ENCODE assay signal across 8 cellular contexts in genomic region chr9:26856413-26857032, GRCh38. TPM values are rescaled to one million over a fixed set of nuclear protein-coding genes. Genes with fewer than 3 reads are reported as not detected.
DNase-seq lines count a peak whose midpoint lies in the region; FAIRE-seq and TF ChIP-seq lines count a peak whose summit lies in the region.

No MANE protein-coding gene starts in this region.

- no peaks in the 10 kb centered on the region for H3K4me1 Mint-ChIP-seq in H9

- no peak overlapping the region for H3K4me2 ChIP-seq in H9 (ENCODE audit: insufficient read depth, insufficient read length, low read length)
- no peak overlapping the region for H3K4me2 ChIP-seq in MM.1S (ENCODE audit: low read depth, low read length)

- H2BK120ac ChIP-seq in H9 (ENCODE audit: low read depth, low read length, poor library complexity, severe bottlenecking) = no peak overlapping the region

- H3K79me1 ChIP-seq in H9 (ENCODE audit: insufficient read depth, low read depth, low read length, poor library complexity, severe bottlenecking) = no peaks in the 10 kb centered on the region

- no peaks in the 10 kb centered on the region for H3K9me2 ChIP-seq in MM.1S (replicated peaks; ENCODE audit: insufficient read depth, low read length)

- no peak overlapping the region for H2BK5ac ChIP-seq in H9 (ENCODE audit: insufficient read length, low read length)

- intact Hi-C loops in lower leg skin (cut with DNase I; ENCODE audit: low total_unique reads) = no loop called here

- H4K8ac ChIP-seq in H9 (replicated peaks; ENCODE audit: insufficient read length, low read depth, low read length) = no peak overlapping the region

- peaks cover 17 to 48% (median 35%) of the 10 kb centered on the region in 3 experiments for H3K36me3 Mint-ChIP-seq in H9 (ENCODE audit: insufficient read depth in 1 of 3, low read depth in 3 of 3)

- TF ChIP-seq CTCF in H9 (conservative IDR thresholded peaks at IDR 0.05) (peak; percentile 91), MM.1S (IDR thresholded peaks at IDR 0.05; ENCODE audit: low read length) (peak; percentile 57), lower leg skin (IDR thresholded peaks at IDR 0.05) (no peak)

- no peaks in the 10 kb centered on the region for H3K9me3 Mint-ChIP-seq in H9

- no peaks in the 10 kb centered on the region for H3K9me3 ChIP-seq in H9 (ENCODE audit: control insufficient read depth, low read depth, low read length)
- no peaks in the 10 kb centered on the region for H3K9me3 ChIP-seq in MM.1S (replicated peaks; ENCODE audit: insufficient read depth, low read length)

- H3K27me3 ChIP-seq in H9 (ENCODE audit: insufficient read depth, low read length) = no peaks in the 10 kb centered on the region
- no peaks in the 10 kb centered on the region for H3K27me3 ChIP-seq in MM.1S (replicated peaks; ENCODE audit: insufficient read depth, low read length)

- H3K27ac Mint-ChIP-seq in H9 = no peak overlapping the region

- H3K4me1 ChIP-seq in H9 (ENCODE audit: insufficient read depth, low read length) = no peaks in the 10 kb centered on the region
- no peaks in the 10 kb centered on the region for H3K4me1 ChIP-seq in MM.1S (ENCODE audit: low read length)

- no peak overlapping the region for H2BK20ac ChIP-seq in H9 (ENCODE audit: low read depth, low read length, poor library complexity, severe bottlenecking)

- H2AFZ ChIP-seq in H9 (ENCODE audit: low read length) (no peak overlapping the region), MM.1S (ENCODE audit: low read length) (no peak overlapping the region)

- H4K20me1 ChIP-seq in H9 (ENCODE audit: control insufficient read depth, insufficient read depth, insufficient read length) = no peaks in the 10 kb centered on the region
- no peaks in the 10 kb centered on the region for H4K20me1 ChIP-seq in MM.1S (ENCODE audit: insufficient read depth, low read length)

- no peak overlapping the region for H3K23ac ChIP-seq in H9 (ENCODE audit: insufficient read length, low read depth, low read length)

- no peak overlapping the region for H3K18ac ChIP-seq in H9 (ENCODE audit: insufficient read length, low read depth, low read length)

- H4K5ac ChIP-seq in H9 (ENCODE audit: insufficient read length, low read depth, low read length) = no peak overlapping the region

- peak; percentile 49 for DNase-seq in GDM1 (lab: John Stamatoyannopoulos, UW)
- DNase-seq in H9 = peak; percentile 63
- DNase-seq in MM.1S = peak; percentile 52
- peak; percentile 52 for DNase-seq in SHP77 treated with DMSO at 0.1 percent for 48 hours (lab: John Stamatoyannopoulos, UW)
- DNase-seq in fibroblast of the conjunctiva (ENCODE audit: low read depth) = peak; percentile 47
- DNase-seq in superior temporal gyrus (ENCODE audit: extremely low spot score) = peak; percentile 45
- DNase-seq in lower leg skin (ENCODE audit: low spot score in 2 of 2) = no peak

- FAIRE-seq in A204.1 (lab: Jason Lieb, UNC) = peak; percentile 52

- H3K27ac ChIP-seq in H9 (ENCODE audit: insufficient read length, low read depth, low read length) (no peak overlapping the region), MM.1S (ENCODE audit: low read length) (no peak overlapping the region)

- no peak overlapping the region for H3K14ac ChIP-seq in H9 (ENCODE audit: insufficient read depth, low read length)

- no peak for TF ChIP-seq POLR2A in lower leg skin (IDR thresholded peaks at IDR 0.05)

- no peaks in the 10 kb centered on the region for H3F3A ChIP-seq in MM.1S (ENCODE audit: insufficient read depth, low read length)

- no peak overlapping the region for H2BK15ac ChIP-seq in H9 (ENCODE audit: low read depth, low read length)

- no peaks in the 10 kb centered on the region for H3K79me2 ChIP-seq in H9 (ENCODE audit: insufficient read depth, low read length)
- no peaks in the 10 kb centered on the region for H3K79me2 ChIP-seq in MM.1S (ENCODE audit: low read length)

- H3T11ph ChIP-seq in H9 (ENCODE audit: low read length) = no peak overlapping the region

- H3K9ac ChIP-seq in H9 (ENCODE audit: extremely low read depth, insufficient read length, low read length) (no peak overlapping the region), MM.1S (ENCODE audit: low read length) (no peak overlapping the region)

- no peaks in the 10 kb centered on the region for H3K27me3 Mint-ChIP-seq in H9 (ENCODE audit: low read depth)

- H3K4me3 ChIP-seq in MM.1S (ENCODE audit: low read length) = no peak overlapping the region
- no peak overlapping the region for H3K4me3 ChIP-seq in lower leg skin (ENCODE audit: low read depth, poor library complexity, severe bottlenecking)

- no peaks in the 10 kb centered on the region for H3K36me3 ChIP-seq in MM.1S (replicated peaks; ENCODE audit: insufficient read depth, low read length)

- H3K4me3 Mint-ChIP-seq in H9 = no peak overlapping the region

- H4K91ac ChIP-seq in H9 (ENCODE audit: insufficient read length, low read depth, low read length) = no peak overlapping the region

- H2AK5ac ChIP-seq in H9 (ENCODE audit: insufficient read length, low read length) = no peak overlapping the region

- H3K4ac ChIP-seq in H9 (ENCODE audit: low read depth, low read length) = no peak overlapping the region

- WGBS in H9 (ENCODE audit: extremely low coverage, insufficient read length, low lambda C conversion rate) = no CpG with 5 or more reads among the region's 1 CpG
- WGBS in lower leg skin, 2 donors = 93 to 100% methylated on average over 1 of the region's 1 CpG

- no peak overlapping the region for H2BK12ac ChIP-seq in H9 (ENCODE audit: insufficient read length, low read depth, low read length)

- H3K56ac ChIP-seq in H9 (ENCODE audit: insufficient read length, low read depth, low read length) = no peak overlapping the region

- H3K23me2 ChIP-seq in H9 (ENCODE audit: insufficient read length, low read depth, low read length, poor library complexity, severe bottlenecking) = no peaks in the 10 kb centered on the region

RNA-seq across cellular contexts. Expression of gene CAAP1, which starts 36.1 kb away (rescaled TPM):
- total RNA-seq in H9 (2021) = 30.3 and 30.5 TPM in 2 replicates
- total RNA-seq in lower leg skin = 10 to 100 TPM in 3 of 4 donors, 1 to 10 TPM in 1; 10.0 to 24.4 (median 20.3) TPM

Comparison
In these comparisons a context has a peak if more than half of its experiments do, and no peak if none do; other contexts are left out.
1. DNase-seq: peak in GDM1 (single experiment), H9 (single experiment), MM.1S (single experiment), SHP77 treated with DMSO at 0.1 percent for 48 hours (single experiment), fibroblast of the conjunctiva (single experiment) and superior temporal gyrus (single experiment); none in lower leg skin (0 of 2).
2. CTCF ChIP-seq: peak in H9 (single experiment) and MM.1S (single experiment); none in lower leg skin (0 of 3).